Comparison of ENCODE assay signal across 8 cellular contexts in genomic region chr11:3164138-3164539, GRCh38. TPM values are rescaled to one million over a fixed set of nuclear protein-coding genes. Genes with fewer than 3 reads are reported as not detected.
DNase-seq lines count a peak whose midpoint lies in the region; ATAC-seq and TF ChIP-seq lines count a peak whose summit lies in the region.

No MANE protein-coding gene starts in this region.

- peak; percentile 12 for ATAC-seq in CD4-positive, alpha-beta T cell (ENCODE audit: poor library complexity)
- ATAC-seq in GM19467 (IDR thresholded peaks at IDR 0.05; ENCODE audit: unreplicated experiment): no peak

- H3K36me3 ChIP-seq in OCI-LY7 (ENCODE audit: insufficient read depth, low read length) (no peaks in the 10 kb centered on the region), esophagus muscularis mucosa (no peaks in the 10 kb centered on the region), neutrophil (no peaks in the 10 kb centered on the region)

- POLR2A ChIA-PET in CD4-positive, alpha-beta T cell (lab: Charles Lee): no interaction called here
- POLR2A ChIA-PET in OCI-LY7 (lab: Charles Lee): no interaction called here

- H3K27ac Mint-ChIP-seq in CD4-positive, alpha-beta T cell: no peak overlapping the region

- H3K27me3 Mint-ChIP-seq in CD4-positive, alpha-beta T cell: peaks cover 17% of the 10 kb centered on the region

- peak overlapping the region; percentile 91 for H3K4me3 Mint-ChIP-seq in CD4-positive, alpha-beta T cell

- H3K9me3 Mint-ChIP-seq in CD4-positive, alpha-beta T cell: no peaks in the 10 kb centered on the region

- no peak overlapping the region for H3K27ac ChIP-seq in CD4-positive, alpha-beta T cell (ENCODE audit: low read depth, low read length)
- H3K27ac ChIP-seq in OCI-LY7 (ENCODE audit: low read depth, low read length, poor library complexity, severe bottlenecking): no peak overlapping the region
- H3K27ac ChIP-seq in esophagus muscularis mucosa (replicated peaks in 1 of 4): peak overlapping the region; percentile 86 to 94 (median 88)
- no peak overlapping the region for H3K27ac ChIP-seq in neutrophil

- TF ChIP-seq EP300 in esophagus muscularis mucosa (IDR thresholded peaks at IDR 0.05): no peak

- no peaks in the 10 kb centered on the region for H3K79me2 ChIP-seq in OCI-LY7 (ENCODE audit: insufficient read depth, low read depth, low read length)

- no peaks in the 10 kb centered on the region for H3K4me1 ChIP-seq in OCI-LY7 (ENCODE audit: insufficient read depth, low read length, poor library complexity, severe bottlenecking)
- H3K4me1 ChIP-seq in esophagus muscularis mucosa: peaks cover 61 to 75% (median 67%) of the 10 kb centered on the region in 4 donors
- H3K4me1 ChIP-seq in neutrophil (ENCODE audit: control insufficient read depth in 1 of 2, insufficient read depth in 1 of 2, low read depth in 1 of 2, low read length in 1 of 2): peaks cover 36 to 53% of the 10 kb centered on the region in 2 experiments

- intact Hi-C loops in CD4-positive, alpha-beta T cell (cut with DNase I, micrococcal nuclease): loop anchor here in 1 of 2 experiments (10.0 kb wide), 1 partner anchor 49 kb away; no protein-coding TSS in a partner anchor
- intact Hi-C loops in OCI-LY7 (cut with micrococcal nuclease; ENCODE audit: unreplicated experiment): no loop called here
- intact Hi-C loops in esophagus muscularis mucosa (cut with DNase I): no loop called here

- no peak for TF ChIP-seq CTCF in CD4-positive, alpha-beta T cell (IDR thresholded peaks at IDR 0.05)
- TF ChIP-seq CTCF in OCI-LY7 (conservative IDR thresholded peaks at IDR 0.05; ENCODE audit: low read length): no peak
- TF ChIP-seq CTCF in esophagus muscularis mucosa (IDR thresholded peaks at IDR 0.05): no peak
- no peak for TF ChIP-seq CTCF in neutrophil (IDR thresholded peaks at IDR 0.05)

- H3K4me3 ChIP-seq in OCI-LY7 (ENCODE audit: low read depth, low read length, poor library complexity, severe bottlenecking) (peak overlapping the region; percentile 23), esophagus muscularis mucosa (peak overlapping the region; percentile 85 to 99 (median 96)), neutrophil (ENCODE audit: low read depth in 1 of 2, low read length in 1 of 2) (peak overlapping the region; percentile 49 to 52)

- no peaks in the 10 kb centered on the region for H3K9me2 ChIP-seq in OCI-LY7 (ENCODE audit: insufficient read depth, low read length)

- H3K4me2 ChIP-seq in OCI-LY7 (ENCODE audit: low read length): no peak overlapping the region

- H3K36me3 Mint-ChIP-seq in CD4-positive, alpha-beta T cell (ENCODE audit: low read depth): no peaks in the 10 kb centered on the region

- DNase-seq in CD4-positive, alpha-beta T cell: no peak
- DNase-seq in OCI-LY7 (ENCODE audit: low spot score): no peak
- no peak for DNase-seq in esophagus muscularis mucosa (ENCODE audit: extremely low spot score)
- DNase-seq in cortex of kidney (lab: John Stamatoyannopoulos, UW): no peak
- DNase-seq in activated gamma-delta T cell treated with Interleukin-2 at 50 U/mL for 16 hours: no peak
- DNase-seq in activated gamma-delta T cell (lab: John Stamatoyannopoulos, UW): no peak

- no peak overlapping the region for H2AFZ ChIP-seq in OCI-LY7 (ENCODE audit: low read length)

- no peaks in the 10 kb centered on the region for H3K9me3 ChIP-seq in CD4-positive, alpha-beta T cell (ENCODE audit: control insufficient read depth, low read length)
- H3K9me3 ChIP-seq in OCI-LY7 (ENCODE audit: low read length) (no peaks in the 10 kb centered on the region), esophagus muscularis mucosa (no peaks in the 10 kb centered on the region), neutrophil (no peaks in the 10 kb centered on the region)

- WGBS in esophagus muscularis mucosa: 0% methylated on average over 9 of the region's 13 CpGs

- H4K20me1 ChIP-seq in OCI-LY7 (ENCODE audit: insufficient read depth, low read length): no peaks in the 10 kb centered on the region

- no TSS peak for BruUV-seq in OCI-LY7 (replicated peaks; lab: Mats Ljungman, UMichigan)

- TF ChIP-seq POLR2A in esophagus muscularis mucosa (IDR thresholded peaks at IDR 0.05; ENCODE audit: low read depth): no peak

- H3K4me1 Mint-ChIP-seq in CD4-positive, alpha-beta T cell (ENCODE audit: low read depth): peaks cover 40% of the 10 kb centered on the region

- H3K27me3 ChIP-seq in CD4-positive, alpha-beta T cell (ENCODE audit: control insufficient read depth, insufficient read depth, low read length): peaks cover 10% of the 10 kb centered on the region
- no peaks in the 10 kb centered on the region for H3K27me3 ChIP-seq in esophagus muscularis mucosa
- peaks cover 24% of the 10 kb centered on the region for H3K27me3 ChIP-seq in neutrophil

- CTCF ChIA-PET in CD4-positive, alpha-beta T cell (lab: Charles Lee): no interaction called here
- CTCF ChIA-PET in OCI-LY7 (lab: Charles Lee; ENCODE audit: unreplicated experiment): no interaction called here

RNA-seq across cellular contexts. Expression of gene OSBPL5, which starts 1.0 kb away (rescaled TPM):
- 1 to 10 TPM; 6.7 to 9.1 TPM for total RNA-seq in CD4-positive, alpha-beta T cell
- total RNA-seq in OCI-LY7 (2014; rRNA removed; shearing (Covaris generic)): 0.63 and 0.64 TPM in 2 replicates
- total RNA-seq in OCI-LY7 (2022) (2.7 and 6.9 TPM in 2 replicates), esophagus muscularis mucosa (100 to 1,000 TPM in 1 of 4 donors, 10 to 100 TPM in 3; 59.6 to 119 (median 71.7) TPM)

RNA-seq across cellular contexts. Expression of gene MRGPRG, which starts 54.5 kb away (rescaled TPM):
- total RNA-seq in CD4-positive, alpha-beta T cell: not detected
- total RNA-seq in OCI-LY7 (2014; rRNA removed; shearing (Covaris generic)): not detected in 2 replicates
- not detected in 2 replicates for total RNA-seq in OCI-LY7 (2022)
- total RNA-seq in esophagus muscularis mucosa: not detected

Comparison
In these comparisons a context has a peak if more than half of its experiments do, and no peak if none do; other contexts are left out.
1. H3K27ac ChIP-seq: peak in esophagus muscularis mucosa (4 of 4); none in CD4-positive, alpha-beta T cell (single experiment), OCI-LY7 (single experiment) and neutrophil (single experiment).
2. H3K4me3 ChIP-seq: peak in every context shown above with its lines; median percentile 96 in esophagus muscularis mucosa; 50 in neutrophil; 23 in OCI-LY7.
3. RNA of gene OSBPL5, which starts 1.0 kb away (total RNA-seq): 59.6 to 119 TPM in esophagus muscularis mucosa; 6.7 to 9.1 TPM in CD4-positive, alpha-beta T cell and 0.63 to 6.9 TPM in OCI-LY7; every median in the first group is over 4 times any median in the second.